In the genomic region with DNA sequence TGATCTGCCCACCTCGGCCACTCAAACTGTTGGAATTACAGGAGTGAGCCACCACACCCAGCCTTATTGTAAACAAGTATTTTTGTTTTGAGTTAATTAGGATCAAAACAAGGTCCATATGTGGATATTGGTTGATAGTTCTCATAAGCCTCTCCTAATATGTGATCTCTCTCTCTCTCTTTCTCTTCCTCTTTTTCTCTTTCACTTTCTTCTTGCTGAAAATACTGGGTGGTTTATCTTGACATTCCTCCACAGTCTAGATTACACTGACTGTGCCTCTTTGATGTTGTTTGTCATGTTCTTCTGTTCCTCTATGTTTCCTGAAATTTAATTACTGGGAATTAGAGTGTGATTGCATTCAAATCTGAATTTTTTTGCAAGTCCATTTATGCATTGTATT, we compare ENCODE assay signal across 28 cellular contexts.
"Had no signal": no experiment of that assay in that cellular context is flagged by ENCODE, and none has a peak within 500 bp of the region (broad histone marks: within the 10 kb centered on the region; RNA-seq: fewer than 3 reads in every experiment).

No MANE protein-coding gene starts in this region.

- H3K27me3 Mint-ChIP-seq: activated CD4-positive, alpha-beta T cell treated with anti-CD3 and anti-CD28 coated beads for 36 hours; activated CD4-positive, alpha-beta T cell treated with anti-CD3 and anti-CD28 coated beads, Interleukin-2, amount 10 ng/mL, durations not matched to agents 7 days and 5 days; activated naive CD4-positive, alpha-beta T cell treated with anti-CD3 and anti-CD28 coated beads, Interleukin-2, amount 50 U/mL, for 24 hours; activated naive CD8-positive, alpha-beta T cell treated with anti-CD3 and anti-CD28 coated beads, Interleukin-2, amount 10 ng/mL, durations not matched to agents 7 days and 5 days; activated T-cell treated with anti-CD3 and anti-CD28 coated beads, Interleukin-2, amount 50 U/mL, for 24 hours had no signal

- DNase-seq: activated CD4-positive, alpha-beta T cell treated with anti-CD3 and anti-CD28 coated beads for 36 hours; activated CD4-positive, alpha-beta T cell treated with anti-CD3 and anti-CD28 coated beads, Interleukin-2, amount 10 ng/mL, durations not matched to agents 7 days and 5 days; activated CD4-positive, alpha-beta T cell treated with anti-CD3 and anti-CD28 coated beads, Interleukin-2, amount 50 U/mL, for 48 hours; activated CD8-positive, alpha-beta T cell treated with anti-CD3 and anti-CD28 coated beads, Interleukin-2, amount 10 ng/mL, durations not matched to agents 7 days and 5 days; activated gamma-delta T cell; activated naive CD4-positive, alpha-beta T cell treated with Interleukin-2 at 50 U/mL for 16 hours; activated naive CD8-positive, alpha-beta T cell treated with anti-CD3 and anti-CD28 coated beads, Interleukin-2, amount 10 ng/mL, durations not matched to agents 7 days and 5 days; activated T-cell treated with anti-CD3 and anti-CD28 coated beads, Interleukin-2, amount 50 U/mL, for 24 hours; amygdala; body of pancreas; MM.1S; NCI-H1092; NCI-H146; NCI-H187; NCI-H2029 treated with DMSO at 0.1 percent for 48 hours; NCI-H2107; NCI-H2171; NCI-H510A; NCI-H526; NCI-H748 treated with DMSO at 0.1 percent for 48 hours; Right ventricle myocardium superior; SW 1271; T-helper 1 cell; T-helper 2 cell; T1000 had no signal

- H3K4me1 Mint-ChIP-seq: activated CD4-positive, alpha-beta T cell treated with anti-CD3 and anti-CD28 coated beads for 36 hours; activated CD4-positive, alpha-beta T cell treated with anti-CD3 and anti-CD28 coated beads, Interleukin-2, amount 10 ng/mL, durations not matched to agents 7 days and 5 days; activated naive CD4-positive, alpha-beta T cell treated with anti-CD3 and anti-CD28 coated beads, Interleukin-2, amount 50 U/mL, for 24 hours; activated naive CD8-positive, alpha-beta T cell treated with anti-CD3 and anti-CD28 coated beads, Interleukin-2, amount 10 ng/mL, durations not matched to agents 7 days and 5 days; WTC11 had no signal

- H3K4me3 Mint-ChIP-seq: activated CD4-positive, alpha-beta T cell treated with anti-CD3 and anti-CD28 coated beads for 36 hours; activated CD4-positive, alpha-beta T cell treated with anti-CD3 and anti-CD28 coated beads, Interleukin-2, amount 10 ng/mL, durations not matched to agents 7 days and 5 days; activated CD8-positive, alpha-beta T cell treated with anti-CD3 and anti-CD28 coated beads, Interleukin-2, amount 10 ng/mL, durations not matched to agents 7 days and 5 days; activated naive CD4-positive, alpha-beta T cell treated with anti-CD3 and anti-CD28 coated beads, Interleukin-2, amount 50 U/mL, for 24 hours; activated naive CD8-positive, alpha-beta T cell treated with anti-CD3 and anti-CD28 coated beads, Interleukin-2, amount 10 ng/mL, durations not matched to agents 7 days and 5 days; activated T-cell treated with anti-CD3 and anti-CD28 coated beads, Interleukin-2, amount 50 U/mL, for 24 hours; WTC11 had no signal

- H3K36me3 Mint-ChIP-seq: activated naive CD4-positive, alpha-beta T cell treated with anti-CD3 and anti-CD28 coated beads, Interleukin-2, amount 50 U/mL, for 24 hours; activated naive CD8-positive, alpha-beta T cell treated with anti-CD3 and anti-CD28 coated beads, Interleukin-2, amount 10 ng/mL, durations not matched to agents 7 days and 5 days; WTC11 had no signal

- H3K27ac Mint-ChIP-seq: activated CD4-positive, alpha-beta T cell treated with anti-CD3 and anti-CD28 coated beads for 36 hours; activated CD4-positive, alpha-beta T cell treated with anti-CD3 and anti-CD28 coated beads, Interleukin-2, amount 10 ng/mL, durations not matched to agents 7 days and 5 days; activated CD8-positive, alpha-beta T cell treated with anti-CD3 and anti-CD28 coated beads, Interleukin-2, amount 10 ng/mL, durations not matched to agents 7 days and 5 days; activated naive CD4-positive, alpha-beta T cell treated with anti-CD3 and anti-CD28 coated beads, Interleukin-2, amount 50 U/mL, for 24 hours; activated naive CD8-positive, alpha-beta T cell treated with anti-CD3 and anti-CD28 coated beads, Interleukin-2, amount 10 ng/mL, durations not matched to agents 7 days and 5 days; activated T-cell treated with anti-CD3 and anti-CD28 coated beads, Interleukin-2, amount 50 U/mL, for 24 hours; activated T-helper 2 cell treated with anti-CD3 and anti-CD28 coated beads, Interferon-gamma antibody, Interleukin-2, Interleukin-4, amounts not matched to agents 10 μg/mL and 5 μg/mL and 100 μg/mL, durations not matched to agents 14 hours and 24 hours and 36 hours; WTC11 had no signal

- H3K9me3 Mint-ChIP-seq: activated naive CD4-positive, alpha-beta T cell treated with anti-CD3 and anti-CD28 coated beads, Interleukin-2, amount 50 U/mL, for 24 hours; WTC11 had no signal
